Comparison of ENCODE assay signal across 8 cellular contexts in the genomic region with DNA sequence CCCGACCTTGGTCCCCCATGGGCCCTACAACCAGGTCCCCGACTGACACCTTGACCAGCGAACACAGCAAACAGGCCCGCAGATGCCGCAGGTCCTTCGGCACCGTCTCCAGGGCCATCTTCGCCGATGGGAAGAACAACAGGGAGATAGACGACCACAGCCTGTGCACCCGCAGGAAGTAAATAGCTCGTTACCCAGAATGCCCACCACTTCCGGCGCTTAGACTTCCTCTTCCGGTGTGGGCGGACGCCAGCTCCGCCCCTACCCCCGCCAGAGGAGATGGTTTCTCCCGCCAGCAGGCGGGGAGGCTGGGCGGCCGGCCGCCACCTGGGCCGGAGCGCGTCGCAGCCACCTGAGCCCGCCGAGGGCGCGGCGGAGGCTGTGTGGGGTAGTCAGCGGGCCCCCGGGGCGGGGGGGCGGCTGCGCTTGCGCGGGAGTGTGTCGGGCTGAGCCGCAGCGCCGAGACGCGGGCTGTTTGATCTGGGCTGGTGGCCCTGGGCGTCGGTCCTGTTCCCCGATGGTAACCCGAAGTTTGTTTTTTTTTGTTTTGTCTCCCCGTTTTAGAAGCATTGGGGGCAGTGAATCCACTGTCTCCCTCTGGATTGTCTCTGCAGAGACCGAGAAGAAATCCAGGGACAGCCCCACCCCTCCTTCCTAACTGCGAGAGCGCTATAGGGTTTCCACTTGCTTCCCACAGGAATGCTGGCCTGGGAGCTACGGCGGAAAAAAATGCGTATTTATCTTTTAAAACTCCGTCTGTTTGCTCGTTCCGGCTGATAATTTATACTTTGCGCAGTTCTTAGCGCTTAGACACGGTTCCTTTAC. TPM values are rescaled to one million over a fixed set of nuclear protein-coding genes. Genes with fewer than 3 reads are reported as not detected.
A peak's percentile ranks its signal among the peaks of the same experiment; 100 is the strongest.
DNase-seq lines count a peak whose midpoint lies in the region; ATAC-seq and TF ChIP-seq lines count a peak whose summit lies in the region.

A gene (minus strand): TSS at position 184 of the 825 bp plus-strand sequence. CDS start 66 bp downstream, at position 118.

- CTCF ChIA-PET in SK-N-SH (lab: Yijun Ruan, JAX) = interaction anchor here (0.5 to 5.3 kb wide), 14 partner anchors 8 to 102 kb away, joined by 3 to 27 read pairs (median 4); a partner anchor contains a TSS

- H3K27ac ChIP-seq in SK-N-SH (ENCODE audit: low read depth in 2 of 2, low read length in 1 of 2) (peak within 1 kb of the TSS; percentile 69 to 80), temporal lobe (ENCODE audit: low read depth, low read length) (peak within 1 kb of the TSS; percentile 79)

- H3K9me3 Mint-ChIP-seq in activated naive CD4-positive, alpha-beta T cell treated with anti-CD3 and anti-CD28 coated beads, Interleukin-2, amount 50 U/mL, for 72 hours = no peaks in the 10 kb centered on the region

- TF ChIP-seq CTCF in GM10266 (IDR thresholded peaks at IDR 0.05; ENCODE audit: control insufficient read depth, insufficient read depth, low read depth, missing control alignments) (no peak), NB4 (IDR thresholded peaks at IDR 0.05; ENCODE audit: low read depth, low read length) (no peak), SK-N-SH (IDR thresholded peaks at IDR 0.05) (no peak)

- peaks cover 16% of the 10 kb centered on the region for H3K79me2 ChIP-seq in SK-N-SH (ENCODE audit: insufficient read depth)

- TF ChIP-seq RAD21 in SK-N-SH (IDR thresholded peaks at IDR 0.05; ENCODE audit: low read length) = no peak

- peaks cover 0 to 10% of the 10 kb centered on the region in 2 experiments; a peak in 2 of 4 replicates for H3K4me1 ChIP-seq in SK-N-SH (ENCODE audit: control insufficient read depth in 1 of 2, insufficient read depth in 2 of 2, low read depth in 1 of 2, low read length in 1 of 2)

- POLR2A ChIA-PET in SK-N-SH (lab: Yijun Ruan, JAX) = interaction anchor here (0.6 to 4.4 kb wide), 22 partner anchors 8 to 502 kb away, joined by 3 to 57 read pairs (median 6); a partner anchor contains a TSS

- peak; percentile 90 for ATAC-seq in HG02588 (IDR thresholded peaks at IDR 0.05; ENCODE audit: unreplicated experiment)
- ATAC-seq in activated naive CD4-positive, alpha-beta T cell treated with anti-CD3 and anti-CD28 coated beads, Interleukin-2, amount 50 U/mL, for 72 hours = peak; percentile 91 to 93

- WGBS in SK-N-SH (ENCODE audit: low lambda C conversion rate) = 1% methylated on average over 59 of the region's 63 CpGs

- no peaks in the 10 kb centered on the region for H3K9me2 ChIP-seq in SK-N-SH

- peaks cover 5% of the 10 kb centered on the region for H3F3A ChIP-seq in SK-N-SH (replicated peaks; ENCODE audit: insufficient read depth)

- no peaks in the 10 kb centered on the region for H4K20me1 ChIP-seq in SK-N-SH (ENCODE audit: insufficient read depth)

- DNase-seq in GM10266 (ENCODE audit: extremely low spot score) (peak; percentile 92), NB4 (ENCODE audit: low read depth) (peak; percentile 94), SK-N-SH (peak; percentile 99), globus pallidus (ENCODE audit: low spot score) (peak; percentile 83), occipital lobe (lab: John Stamatoyannopoulos, UW) (peak; percentile 82)
- peak; percentile 85 to 95 for DNase-seq in activated naive CD4-positive, alpha-beta T cell treated with anti-CD3 and anti-CD28 coated beads, Interleukin-2, amount 50 U/mL, for 72 hours (ENCODE audit: low spot score in 2 of 2)

- TF ChIP-seq POLR2A in NB4 (IDR thresholded peaks at IDR 0.05; ENCODE audit: extremely low read depth, insufficient read length) = peak; percentile 59

- H3K9ac ChIP-seq in SK-N-SH = peak within 1 kb of the TSS; percentile 86

- peak within 1 kb of the TSS; percentile 93 to 99 for H3K27ac Mint-ChIP-seq in activated naive CD4-positive, alpha-beta T cell treated with anti-CD3 and anti-CD28 coated beads, Interleukin-2, amount 50 U/mL, for 72 hours

- H3K4me3 ChIP-seq in NB4 (ENCODE audit: low read depth, low read length) (peak within 1 kb of the TSS; percentile 94), SK-N-SH (ENCODE audit: low read depth in 2 of 2, low read length in 1 of 2) (peak within 1 kb of the TSS; percentile 74 to 99)

- peaks cover 26 to 38% of the 10 kb centered on the region in 2 experiments for H3K36me3 ChIP-seq in SK-N-SH (replicated peaks in 1 of 2; ENCODE audit: control insufficient read depth in 1 of 2, insufficient read depth in 2 of 2, low read length in 1 of 2)

- no peaks in the 10 kb centered on the region for H3K27me3 ChIP-seq in SK-N-SH (ENCODE audit: insufficient read depth)

- H3K9me3 ChIP-seq in SK-N-SH = no peaks in the 10 kb centered on the region

- peak; percentile 1 to 51; a peak in 1 of 4 replicates for TF ChIP-seq EP300 in SK-N-SH (IDR thresholded peaks at IDR 0.05; ENCODE audit: borderline replicate concordance in 1 of 2, low read depth in 1 of 2, low read length in 1 of 2)

- H2AFZ ChIP-seq in SK-N-SH (ENCODE audit: low read depth) = peak within 1 kb of the TSS; percentile 96

- H3K36me3 Mint-ChIP-seq in activated naive CD4-positive, alpha-beta T cell treated with anti-CD3 and anti-CD28 coated beads, Interleukin-2, amount 50 U/mL, for 72 hours = peaks cover 39 to 47% of the 10 kb centered on the region in 2 donors

- H3K4me2 ChIP-seq in SK-N-SH = peak within 1 kb of the TSS; percentile 98

TF ChIP-seq in SK-N-SH, 30 proteins besides CTCF, POLR2A, EP300 and RAD21 (continues in another document):
- TF ChIP-seq GATA2 (CRISPR knock-in tag; IDR thresholded peaks at IDR 0.05) = 0 out of 2 replicates have a peak, but pooled peaks have one; percentile 4
- no peak for TF ChIP-seq EZH2phosphoT487 (IDR thresholded peaks at IDR 0.05; ENCODE audit: borderline replicate concordance, low read depth)
- TF ChIP-seq RCOR1 (IDR thresholded peaks at IDR 0.05; ENCODE audit: low read length) = peak; percentile 38; the same call in 1 of the 2 replicates
- peak; percentile 97 for TF ChIP-seq POLR2AphosphoS5 (IDR thresholded peaks at IDR 0.05; ENCODE audit: low read depth, low read length)
- no peak for TF ChIP-seq SMC3 (IDR thresholded peaks at IDR 0.05; ENCODE audit: low read depth, low read length)
- TF ChIP-seq NRF1 (IDR thresholded peaks at IDR 0.05; ENCODE audit: low read depth, low read length) = peak; percentile 78
- TF ChIP-seq NFIC (IDR thresholded peaks at IDR 0.05; ENCODE audit: borderline replicate concordance) = peak; percentile 71
- TF ChIP-seq, protein P1, sequence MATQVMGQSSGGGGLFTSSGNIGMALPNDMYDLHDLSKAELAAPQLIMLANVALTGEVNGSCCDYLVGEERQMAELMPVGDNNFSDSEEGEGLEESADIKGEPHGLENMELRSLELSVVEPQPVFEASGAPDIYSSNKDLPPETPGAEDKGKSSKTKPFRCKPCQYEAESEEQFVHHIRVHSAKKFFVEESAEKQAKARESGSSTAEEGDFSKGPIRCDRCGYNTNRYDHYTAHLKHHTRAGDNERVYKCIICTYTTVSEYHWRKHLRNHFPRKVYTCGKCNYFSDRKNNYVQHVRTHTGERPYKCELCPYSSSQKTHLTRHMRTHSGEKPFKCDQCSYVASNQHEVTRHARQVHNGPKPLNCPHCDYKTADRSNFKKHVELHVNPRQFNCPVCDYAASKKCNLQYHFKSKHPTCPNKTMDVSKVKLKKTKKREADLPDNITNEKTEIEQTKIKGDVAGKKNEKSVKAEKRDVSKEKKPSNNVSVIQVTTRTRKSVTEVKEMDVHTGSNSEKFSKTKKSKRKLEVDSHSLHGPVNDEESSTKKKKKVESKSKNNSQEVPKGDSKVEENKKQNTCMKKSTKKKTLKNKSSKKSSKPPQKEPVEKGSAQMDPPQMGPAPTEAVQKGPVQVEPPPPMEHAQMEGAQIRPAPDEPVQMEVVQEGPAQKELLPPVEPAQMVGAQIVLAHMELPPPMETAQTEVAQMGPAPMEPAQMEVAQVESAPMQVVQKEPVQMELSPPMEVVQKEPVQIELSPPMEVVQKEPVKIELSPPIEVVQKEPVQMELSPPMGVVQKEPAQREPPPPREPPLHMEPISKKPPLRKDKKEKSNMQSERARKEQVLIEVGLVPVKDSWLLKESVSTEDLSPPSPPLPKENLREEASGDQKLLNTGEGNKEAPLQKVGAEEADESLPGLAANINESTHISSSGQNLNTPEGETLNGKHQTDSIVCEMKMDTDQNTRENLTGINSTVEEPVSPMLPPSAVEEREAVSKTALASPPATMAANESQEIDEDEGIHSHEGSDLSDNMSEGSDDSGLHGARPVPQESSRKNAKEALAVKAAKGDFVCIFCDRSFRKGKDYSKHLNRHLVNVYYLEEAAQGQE (IDR thresholded peaks at IDR 0.05; ENCODE audit: low read depth, low read length) = no peak; the same call in none of the 2 replicates
- peak; percentile 80 for TF ChIP-seq SIN3A (IDR thresholded peaks at IDR 0.05; ENCODE audit: borderline replicate concordance, low read depth, low read length)
- TF ChIP-seq RFX5 (IDR thresholded peaks at IDR 0.05; ENCODE audit: low read length) = no peak
- TF ChIP-seq, protein P2, sequence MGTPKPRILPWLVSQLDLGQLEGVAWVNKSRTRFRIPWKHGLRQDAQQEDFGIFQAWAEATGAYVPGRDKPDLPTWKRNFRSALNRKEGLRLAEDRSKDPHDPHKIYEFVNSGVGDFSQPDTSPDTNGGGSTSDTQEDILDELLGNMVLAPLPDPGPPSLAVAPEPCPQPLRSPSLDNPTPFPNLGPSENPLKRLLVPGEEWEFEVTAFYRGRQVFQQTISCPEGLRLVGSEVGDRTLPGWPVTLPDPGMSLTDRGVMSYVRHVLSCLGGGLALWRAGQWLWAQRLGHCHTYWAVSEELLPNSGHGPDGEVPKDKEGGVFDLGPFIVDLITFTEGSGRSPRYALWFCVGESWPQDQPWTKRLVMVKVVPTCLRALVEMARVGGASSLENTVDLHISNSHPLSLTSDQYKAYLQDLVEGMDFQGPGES (IDR thresholded peaks at IDR 0.05; ENCODE audit: low read depth, low read length) = no peak
- peak; percentile 50; the same call in 1 of the 2 replicates for TF ChIP-seq TCF12 (IDR thresholded peaks at IDR 0.05)
- TF ChIP-seq, protein P3, sequence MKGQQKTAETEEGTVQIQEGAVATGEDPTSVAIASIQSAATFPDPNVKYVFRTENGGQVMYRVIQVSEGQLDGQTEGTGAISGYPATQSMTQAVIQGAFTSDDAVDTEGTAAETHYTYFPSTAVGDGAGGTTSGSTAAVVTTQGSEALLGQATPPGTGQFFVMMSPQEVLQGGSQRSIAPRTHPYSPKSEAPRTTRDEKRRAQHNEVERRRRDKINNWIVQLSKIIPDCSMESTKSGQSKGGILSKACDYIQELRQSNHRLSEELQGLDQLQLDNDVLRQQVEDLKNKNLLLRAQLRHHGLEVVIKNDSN (IDR thresholded peaks at IDR 0.05; ENCODE audit: borderline replicate concordance, low read depth) = no peak

RNA-seq across cellular contexts. Expression of the gene that starts here (rescaled TPM):
- polyA plus RNA-seq in SK-N-SH (2012; rRNA removed) = 165 and 205 TPM in 2 replicates
- polyA plus RNA-seq in SK-N-SH (2012; cell fraction: cytosol; rRNA removed) = 216 and 229 TPM in 2 replicates
- polyA plus RNA-seq in SK-N-SH (2012; cell fraction: nucleus; rRNA removed) = 54.9 and 92.8 TPM in 2 replicates
- 100 to 1,000 TPM; 105 to 141 TPM for total RNA-seq in activated naive CD4-positive, alpha-beta T cell treated with anti-CD3 and anti-CD28 coated beads, Interleukin-2, amount 50 U/mL, for 72 hours
- 28.4 TPM for total RNA-seq in occipital lobe
- total RNA-seq in temporal lobe = 31.7 TPM

Comparison
In these comparisons a context has a peak if more than half of its experiments do, and no peak if none do; other contexts are left out.
1. Peak in every context shown above with its lines: DNase-seq, ATAC-seq, H3K4me3 ChIP-seq and H3K27ac ChIP-seq.